ENCODE assay signal across 19 cellular contexts in genomic region chr10:9922123-9922685, GRCh38.
"Had no signal": no experiment of that assay in that cellular context is flagged by ENCODE, and none has a peak within 500 bp of the region (broad histone marks: within the 10 kb centered on the region; RNA-seq: fewer than 3 reads in every experiment).

No MANE protein-coding gene starts in this region.

- H3K36me3 ChIP-seq: esophagus muscularis mucosa, gastrocnemius medialis, lower lobe of right lung, pancreas, tibial artery had no signal

- H3K27ac ChIP-seq: esophagus muscularis mucosa, gastrocnemius medialis, lower lobe of right lung, pancreas, psoas muscle, tibial artery had no signal

- H3K9me3 ChIP-seq: esophagus muscularis mucosa, gastrocnemius medialis, lower lobe of right lung, pancreas, psoas muscle, tibial artery had no signal

- H3K4me1 ChIP-seq: gastrocnemius medialis, lower lobe of right lung, pancreas, psoas muscle, tibial artery had no signal

- H3K4me3 ChIP-seq: esophagus muscularis mucosa, gastrocnemius medialis, lower lobe of right lung, pancreas, psoas muscle, tibial artery had no signal

- DNase-seq: activated B cell treated with CpG ODN at 0.5 μM for 24 hours; activated CD4-positive, alpha-beta T cell treated with anti-CD3 and anti-CD28 coated beads for 36 hours; activated CD4-positive, alpha-beta T cell treated with anti-CD3 and anti-CD28 coated beads, Interleukin-2, amount 50 U/mL, for 4 hours; activated naive CD4-positive, alpha-beta T cell treated with Interleukin-2 at 50 U/mL for 16 hours; activated naive CD8-positive, alpha-beta T cell treated with anti-CD3 and anti-CD28 coated beads for 36 hours; activated T-cell treated with anti-CD3 and anti-CD28 coated beads, Interleukin-2, amount 50 U/mL, for 48 hours; amniotic stem cell; gastrocnemius medialis; left colon; lower lobe of right lung; naive thymus-derived CD8-positive, alpha-beta T cell; pancreas; psoas muscle; right cardiac atrium; stimulated activated CD4-positive, alpha-beta T cell treated with anti-CD3 and anti-CD28 coated beads, Interleukin-1b, Interleukin-23, amount 100 ng/mL, for 48 hours; substantia nigra; T-helper 9 cell; tibial artery had no signal

- H3K27me3 ChIP-seq: esophagus muscularis mucosa, gastrocnemius medialis, pancreas, tibial artery had no signal
